ENCODE assay signal across 9 cellular contexts in genomic region chr6:5752282-5752681, GRCh38.
A peak's percentile ranks its signal among the peaks of the same experiment; 100 is the strongest.
DNase-seq lines count a peak whose midpoint lies in the region; ATAC-seq lines count a peak whose summit lies in the region.
"Had no signal": no experiment of that assay in that cellular context is flagged by ENCODE, and none has a peak within 500 bp of the region (broad histone marks: within the 10 kb centered on the region; RNA-seq: fewer than 3 reads in every experiment).

No MANE protein-coding gene starts in this region.

- peak overlapping the region; percentile 68 for H3K4me2 ChIP-seq in GM23248 (ENCODE audit: unreplicated experiment)

- peaks cover 3 to 13% (median 6%) of the 10 kb centered on the region in 4 donors for H3K4me1 Mint-ChIP-seq in naive thymus-derived CD8-positive, alpha-beta T cell

- no peak overlapping the region for H3K4me3 Mint-ChIP-seq in naive thymus-derived CD8-positive, alpha-beta T cell

- H4K20me1 ChIP-seq in GM23248 (ENCODE audit: insufficient read depth) = no peaks in the 10 kb centered on the region

- no peak for ATAC-seq in naive thymus-derived CD8-positive, alpha-beta T cell
- no peak for ATAC-seq in HG03442 (IDR thresholded peaks at IDR 0.05; ENCODE audit: unreplicated experiment)

- H3K27me3 ChIP-seq in GM23248 (replicated peaks; ENCODE audit: insufficient read depth) (no peaks in the 10 kb centered on the region), neuron (ENCODE audit: insufficient read depth, low read length) (no peaks in the 10 kb centered on the region)

- H3K27ac Mint-ChIP-seq in naive thymus-derived CD8-positive, alpha-beta T cell = peak overlapping the region in 1 of 10 donors; percentile 58

- H3K27me3 Mint-ChIP-seq in naive thymus-derived CD8-positive, alpha-beta T cell = no peaks in the 10 kb centered on the region

- peaks cover 38 to 42% (median 40%) of the 10 kb centered on the region in 3 donors for H3K36me3 Mint-ChIP-seq in naive thymus-derived CD8-positive, alpha-beta T cell

- WGBS in GM23248 (ENCODE audit: low coverage in 1 of 2, low lambda C conversion rate in 2 of 2, missing lambda C conversion rate in 2 of 2), 2 experiments = 3 to 6% methylated on average over 6 of the region's 6 CpGs

- peaks cover 18% of the 10 kb centered on the region for H3K4me1 ChIP-seq in GM23248 (ENCODE audit: insufficient read depth)
- H3K4me1 ChIP-seq in neuron (ENCODE audit: insufficient read depth, low read length) = peaks cover 17% of the 10 kb centered on the region

- POLR2A ChIA-PET in naive thymus-derived CD8-positive, alpha-beta T cell (lab: Charles Lee) = no interaction called here

- H3K4me3 ChIP-seq in GM23248 (peak overlapping the region; percentile 37), neuron (ENCODE audit: low read length) (no peak overlapping the region)

- H3K9me3 Mint-ChIP-seq in naive thymus-derived CD8-positive, alpha-beta T cell = peaks cover 5 to 39% (median 25%) of the 10 kb centered on the region in 9 donors

- in situ Hi-C loops in GM23248 (cut with MboI) = no loop called here

- H3K9ac ChIP-seq in GM23248 = peak overlapping the region; percentile 59

- no peaks in the 10 kb centered on the region for H3K36me3 ChIP-seq in GM23248 (ENCODE audit: low read depth)
- H3K36me3 ChIP-seq in neuron (ENCODE audit: insufficient read depth, low read length) = no peaks in the 10 kb centered on the region

- no peaks in the 10 kb centered on the region for H3K79me2 ChIP-seq in GM23248 (ENCODE audit: insufficient read depth)

- H3K9me3 ChIP-seq in GM23248 (ENCODE audit: low read depth) (no peaks in the 10 kb centered on the region), neuron (ENCODE audit: low read length) (peaks cover 9% of the 10 kb centered on the region)

- peaks cover 24% of the 10 kb centered on the region for H3F3A ChIP-seq in GM23248 (ENCODE audit: insufficient read depth)

- peak; percentile 91 for DNase-seq in GM23248
- DNase-seq in RKO (ENCODE audit: low spot score) = peak; percentile 56
- peak; percentile 81 for DNase-seq in fibroblast of peridontal ligament (ENCODE audit: extremely low read depth)
- DNase-seq in COR-L47 (lab: John Stamatoyannopoulos, UW) = no peak
- no peak for DNase-seq in epidermal melanocyte (ENCODE audit: insufficient read length, low spot score)
- DNase-seq in naive thymus-derived CD8-positive, alpha-beta T cell = no peak
- DNase-seq: stimulated activated CD4-positive, alpha-beta T cell treated with anti-CD3 and anti-CD28 coated beads, Interleukin-15, amount 100 ng/mL, for 24 hours had no signal

- H3K27ac ChIP-seq in GM23248 = peak overlapping the region; percentile 74

- no peaks in the 10 kb centered on the region for H3K9me2 ChIP-seq in GM23248 (ENCODE audit: insufficient read depth)

- H2AFZ ChIP-seq in GM23248 (peak overlapping the region; percentile 74), neuron (ENCODE audit: low read depth, low read length) (peak overlapping the region; percentile 29)

Comparison
In these comparisons a context has a peak if more than half of its experiments do, and no peak if none do; other contexts are left out.
1. DNase-seq: peak in GM23248 (single experiment), RKO (single experiment) and fibroblast of peridontal ligament (single experiment); none in COR-L47 (single experiment), epidermal melanocyte (single experiment) and naive thymus-derived CD8-positive, alpha-beta T cell (0 of 10).